In the genomic region with DNA sequence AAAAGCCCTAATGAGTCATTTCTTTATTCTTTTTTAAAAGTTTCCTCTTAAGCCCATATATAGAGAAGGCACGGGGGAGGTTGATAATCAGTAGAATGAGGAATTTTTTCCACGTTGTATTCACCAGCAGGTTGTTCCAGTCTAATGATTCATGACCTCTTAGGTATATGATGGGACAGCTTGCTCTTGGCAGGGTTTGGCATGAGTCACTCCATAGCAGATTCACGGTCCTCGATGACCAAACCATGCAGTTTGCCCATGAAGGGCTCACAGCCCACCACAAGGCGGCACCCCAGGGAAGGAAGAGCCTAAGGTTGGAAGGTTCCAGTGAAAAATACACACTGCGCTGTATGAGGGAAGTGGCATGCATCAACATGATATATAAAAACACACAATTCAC, we compare ENCODE assay signal across 8 cellular contexts.
A peak's percentile ranks its signal among the peaks of the same experiment; 100 is the strongest.
DNase-seq lines count a peak whose midpoint lies in the region; ATAC-seq and TF ChIP-seq lines count a peak whose summit lies in the region.

No MANE protein-coding gene starts in this region.

- peak overlapping the region; percentile 60 for H3K4me3 Mint-ChIP-seq in activated T-helper 17 cell treated with anti-CD3 and anti-CD28 coated beads, Interleukin-2, amount 50 U/mL, for 72 hours

- intact Hi-C loops in sciatic nerve (cut with DNase I) = no loop called here
- intact Hi-C loops in Right ventricle myocardium inferior (cut with DNase I) = no loop called here

- DNase-seq in NOMO-1 treated with DMSO at 0.1 percent for 48 hours (lab: John Stamatoyannopoulos, UW; ENCODE audit: unreplicated experiment) (peak; percentile 16), islet precursor cell (peak; percentile 83), stromal cell of bone marrow (ENCODE audit: low read depth) (peak; percentile 84), NCI-H510A (lab: John Stamatoyannopoulos, UW) (no peak), sciatic nerve (ENCODE audit: low spot score) (no peak), Right ventricle myocardium inferior (ENCODE audit: missing footprints) (no peak)

- H3K4me1 Mint-ChIP-seq in activated T-helper 17 cell treated with anti-CD3 and anti-CD28 coated beads, Interleukin-2, amount 50 U/mL, for 72 hours = peaks cover 7% of the 10 kb centered on the region

- peak; percentile 99 for ATAC-seq in activated T-helper 17 cell treated with anti-CD3 and anti-CD28 coated beads, Interleukin-2, amount 50 U/mL, for 72 hours (replicated peaks)
- no peak for ATAC-seq in sciatic nerve
- ATAC-seq in Right ventricle myocardium inferior = no peak

- peak overlapping the region; percentile 87 for H3K27ac Mint-ChIP-seq in activated T-helper 17 cell treated with anti-CD3 and anti-CD28 coated beads, Interleukin-2, amount 50 U/mL, for 72 hours

- no peaks in the 10 kb centered on the region for H3K9me3 Mint-ChIP-seq in activated T-helper 17 cell treated with anti-CD3 and anti-CD28 coated beads, Interleukin-2, amount 50 U/mL, for 72 hours

- no peaks in the 10 kb centered on the region for H3K27me3 Mint-ChIP-seq in activated T-helper 17 cell treated with anti-CD3 and anti-CD28 coated beads, Interleukin-2, amount 50 U/mL, for 72 hours

- H3K36me3 Mint-ChIP-seq in activated T-helper 17 cell treated with anti-CD3 and anti-CD28 coated beads, Interleukin-2, amount 50 U/mL, for 72 hours (ENCODE audit: low read depth) = peaks cover 95% of the 10 kb centered on the region

- peak; percentile 45 for TF ChIP-seq CTCF in GM12873 (IDR thresholded peaks at IDR 0.05; ENCODE audit: insufficient read depth, low read depth, low read length, missing control alignments)

Comparison
In these comparisons a context has a peak if more than half of its experiments do, and no peak if none do; other contexts are left out.
1. DNase-seq: peak in NOMO-1 treated with DMSO at 0.1 percent for 48 hours (single experiment), islet precursor cell (single experiment) and stromal cell of bone marrow (single experiment); none in NCI-H510A (single experiment), sciatic nerve (single experiment) and Right ventricle myocardium inferior (single experiment).